Comparison of ENCODE assay signal across 8 cellular contexts in genomic region chr15:70096215-70096974, GRCh38. TPM values are rescaled to one million over a fixed set of nuclear protein-coding genes. Genes with fewer than 3 reads are reported as not detected.
DNase-seq lines count a peak whose midpoint lies in the region; ATAC-seq, FAIRE-seq and TF ChIP-seq lines count a peak whose summit lies in the region.

No MANE protein-coding gene starts in this region.

- no peaks in the 10 kb centered on the region for H4K20me1 ChIP-seq in endothelial cell of umbilical vein (replicated peaks; ENCODE audit: control insufficient read depth, extremely low read depth, insufficient read depth, low read length)

- dilution Hi-C loops in endothelial cell of umbilical vein (cut with MboI; ENCODE audit: extremely low pct_ligation_motif_present, low sequenced_read_pairs): no loop called here

- no TSS peak for BruUV-seq in endothelial cell of umbilical vein (replicated peaks; lab: Mats Ljungman, UMichigan)

- H3K36me3 Mint-ChIP-seq in activated CD4-positive, alpha-beta memory T cell treated with anti-CD3 and anti-CD28 coated beads, Interleukin-2, amount 10 ng/mL, durations not matched to agents 7 days and 5 days (ENCODE audit: low read depth): peaks cover 42% of the 10 kb centered on the region
- peaks cover 29% of the 10 kb centered on the region for H3K36me3 Mint-ChIP-seq in nephron (ENCODE audit: low read depth)

- peaks cover 56% of the 10 kb centered on the region for H3K4me1 ChIP-seq in endothelial cell of umbilical vein (ENCODE audit: control insufficient read depth, extremely low read depth, insufficient read depth, low read length)
- peaks cover 58 to 59% of the 10 kb centered on the region in 2 donors for H3K4me1 ChIP-seq in thyroid gland

- DNase-seq in GM10248 (ENCODE audit: extremely low spot score): peak; percentile 57
- peak; percentile 52 for DNase-seq in NAMALWA (ENCODE audit: low spot score)
- DNase-seq in activated CD4-positive, alpha-beta memory T cell treated with anti-CD3 and anti-CD28 coated beads, Interleukin-2, amount 10 ng/mL, durations not matched to agents 7 days and 5 days: peak; percentile 54
- DNase-seq in endothelial cell of umbilical vein (ENCODE audit: low read depth, low spot score): peak; percentile 68
- peak; percentile 57 to 68 for DNase-seq in thyroid gland

- peaks cover 8% of the 10 kb centered on the region for H3K27me3 Mint-ChIP-seq in activated CD4-positive, alpha-beta memory T cell treated with anti-CD3 and anti-CD28 coated beads, Interleukin-2, amount 10 ng/mL, durations not matched to agents 7 days and 5 days
- peaks cover under 1% of the 10 kb centered on the region for H3K27me3 Mint-ChIP-seq in nephron (ENCODE audit: low read depth)

- WGBS in thyroid gland, 2 donors: 1 to 2% methylated on average over 10 to 28 of the region's 61 CpGs

- no peaks in the 10 kb centered on the region for H3K9me3 Mint-ChIP-seq in activated CD4-positive, alpha-beta memory T cell treated with anti-CD3 and anti-CD28 coated beads, Interleukin-2, amount 10 ng/mL, durations not matched to agents 7 days and 5 days
- no peaks in the 10 kb centered on the region for H3K9me3 Mint-ChIP-seq in nephron

- peak overlapping the region; percentile 86 for H3K9ac ChIP-seq in endothelial cell of umbilical vein (replicated peaks; ENCODE audit: extremely low read depth, insufficient read depth, low read length)

- FAIRE-seq in endothelial cell of umbilical vein (lab: Jason Lieb, UNC): peak; percentile 81

- CTCF ChIA-PET in GM10248 (lab: Yijun Ruan, JAX) (interaction anchor here (1.3 to 3.0 kb wide), 3 partner anchors 11 to 364 kb away, joined by 3 to 8 read pairs (median 3); no protein-coding TSS in a partner anchor), endothelial cell of umbilical vein (lab: Charles Lee) (interaction anchor here (0.6 to 3.2 kb wide), 5 partner anchors 15 to 185 kb away, joined by 3 to 14 read pairs (median 3); no protein-coding TSS in a partner anchor)
- CTCF ChIA-PET in activated CD4-positive, alpha-beta memory T cell treated with anti-CD3 and anti-CD28 coated beads, Interleukin-2, amount 10 ng/mL, durations not matched to agents 7 days and 5 days (lab: Charles Lee): interaction anchor here (0.7 to 2.4 kb wide), 6 partner anchors 11 to 520 kb away, joined by 3 to 16 read pairs (median 3); no protein-coding TSS in a partner anchor

- H3K27ac ChIP-seq in endothelial cell of umbilical vein (ENCODE audit: insufficient read depth, low read depth, low read length) (peak overlapping the region; percentile 85), thyroid gland (peak overlapping the region; percentile 71 to 94 (median 81))

- TF ChIP-seq CTCF in GM10248 (IDR thresholded peaks at IDR 0.05; ENCODE audit: control extremely low read depth, extremely low read depth, low read depth, missing control alignments): no peak
- peak in 1 of 2 donors; percentile 9 for TF ChIP-seq CTCF in endothelial cell of umbilical vein (IDR thresholded peaks at IDR 0.05; ENCODE audit: extremely low read depth in 1 of 2, insufficient read depth in 1 of 2, low read depth in 1 of 2, low read length in 2 of 2)
- TF ChIP-seq CTCF in nephron (IDR thresholded peaks at IDR 0.05; ENCODE audit: unreplicated experiment in 3 of 3): no peak
- TF ChIP-seq CTCF in thyroid gland (IDR thresholded peaks at IDR 0.05): peak in 1 of 6 experiments; percentile 16

- H3K36me3 ChIP-seq in endothelial cell of umbilical vein (ENCODE audit: control insufficient read depth in 2 of 2, extremely low read depth in 1 of 2, insufficient read depth in 2 of 2, low read length in 2 of 2) (peaks cover under 1 to 3% of the 10 kb centered on the region in 2 experiments), thyroid gland (no peaks in the 10 kb centered on the region)

- no peaks in the 10 kb centered on the region for H3K9me1 ChIP-seq in endothelial cell of umbilical vein (replicated peaks; ENCODE audit: control insufficient read depth, extremely low read depth, insufficient read depth, low read length)

- no peaks in the 10 kb centered on the region for H3K27me3 ChIP-seq in endothelial cell of umbilical vein (ENCODE audit: control insufficient read depth in 2 of 2, insufficient read depth in 2 of 2, low read length in 2 of 2)
- H3K27me3 ChIP-seq in thyroid gland: no peaks in the 10 kb centered on the region

- H3K4me1 Mint-ChIP-seq in activated CD4-positive, alpha-beta memory T cell treated with anti-CD3 and anti-CD28 coated beads, Interleukin-2, amount 10 ng/mL, durations not matched to agents 7 days and 5 days: peaks cover 62% of the 10 kb centered on the region
- peaks cover 51% of the 10 kb centered on the region for H3K4me1 Mint-ChIP-seq in nephron

- peak; percentile 56 for TF ChIP-seq POLR2A in endothelial cell of umbilical vein (IDR thresholded peaks at IDR 0.05; ENCODE audit: low read depth, low read length)
- TF ChIP-seq POLR2A in thyroid gland (IDR thresholded peaks at IDR 0.05): no peak

- H3K27ac Mint-ChIP-seq in activated CD4-positive, alpha-beta memory T cell treated with anti-CD3 and anti-CD28 coated beads, Interleukin-2, amount 10 ng/mL, durations not matched to agents 7 days and 5 days: peak overlapping the region; percentile 91
- peak overlapping the region; percentile 84 to 97 (median 92) for H3K27ac Mint-ChIP-seq in nephron

- POLR2A ChIA-PET in GM10248 (lab: Yijun Ruan, JAX): no interaction called here
- POLR2A ChIA-PET in activated CD4-positive, alpha-beta memory T cell treated with anti-CD3 and anti-CD28 coated beads, Interleukin-2, amount 10 ng/mL, durations not matched to agents 7 days and 5 days (lab: Charles Lee): interaction anchor here (0.6 to 13.9 kb wide), 21 partner anchors 10 to 1277 kb away, joined by 3 to 144 read pairs (median 3); partner anchors contain the start of gene RPLP1
- POLR2A ChIA-PET in endothelial cell of umbilical vein (lab: Charles Lee): interaction anchor here (1.1 to 1.7 kb wide), 2 partner anchors 34 to 378 kb away, joined by 3 read pairs; no protein-coding TSS in a partner anchor

- intact Hi-C loops in endothelial cell of umbilical vein (cut with micrococcal nuclease) (loop anchor here (2.0 to 10.0 kb wide), 4 partner anchors 392 to 698 kb away; no protein-coding TSS in a partner anchor), thyroid gland (cut with DNase I) (loop anchor here (10.0 kb wide), 3 partner anchors 118 to 622 kb away; no protein-coding TSS in a partner anchor)

- peak overlapping the region; percentile 98 for H3K4me3 Mint-ChIP-seq in activated CD4-positive, alpha-beta memory T cell treated with anti-CD3 and anti-CD28 coated beads, Interleukin-2, amount 10 ng/mL, durations not matched to agents 7 days and 5 days
- H3K4me3 Mint-ChIP-seq in nephron: peak overlapping the region; percentile 98 to 99 (median 99)

- peak overlapping the region; percentile 68 for H2AFZ ChIP-seq in endothelial cell of umbilical vein (ENCODE audit: low read depth, low read length)

- H3K4me3 ChIP-seq in endothelial cell of umbilical vein (replicated peaks in 1 of 3; ENCODE audit: insufficient read depth in 1 of 3, low read depth in 1 of 3, low read length in 3 of 3) (peak overlapping the region; percentile 88 to 98 (median 89)), thyroid gland (replicated peaks in 1 of 3) (peak overlapping the region; percentile 79 to 85 (median 83))

- H3K4me2 ChIP-seq in endothelial cell of umbilical vein (ENCODE audit: insufficient read depth, low read length): peak overlapping the region; percentile 43

- ATAC-seq in HG03095 (IDR thresholded peaks at IDR 0.05; ENCODE audit: unreplicated experiment): no peak
- no peak for ATAC-seq in HG03457 (IDR thresholded peaks at IDR 0.05; ENCODE audit: unreplicated experiment)

- H3K79me2 ChIP-seq in endothelial cell of umbilical vein (ENCODE audit: control insufficient read depth, insufficient read depth, low read length): peaks cover 61% of the 10 kb centered on the region

- H3K9me3 ChIP-seq in endothelial cell of umbilical vein (replicated peaks; ENCODE audit: control insufficient read depth, insufficient read depth, low read length): no peaks in the 10 kb centered on the region
- H3K9me3 ChIP-seq in thyroid gland: no peaks in the 10 kb centered on the region

TF ChIP-seq in endothelial cell of umbilical vein, 7 proteins besides CTCF, POLR2A, EP300 and RAD21:
- TF ChIP-seq GATA2 (IDR thresholded peaks at IDR 0.05; ENCODE audit: insufficient read depth, insufficient read length, low read depth, low read length): no peak
- TF ChIP-seq JUN (IDR thresholded peaks at IDR 0.05; ENCODE audit: borderline replicate concordance, insufficient read depth, insufficient read length, low read depth): no peak
- peak; percentile 11 for TF ChIP-seq MYC (IDR thresholded peaks at IDR 0.05; ENCODE audit: low read depth, low read length)
- TF ChIP-seq FOS (IDR thresholded peaks at IDR 0.05; ENCODE audit: borderline replicate concordance, insufficient read depth, low read length): no peak
- TF ChIP-seq EZH2 (IDR thresholded peaks at IDR 0.05; ENCODE audit: borderline replicate concordance, low read depth, low read length, severe bottlenecking): no peak
- peak; percentile 16 for TF ChIP-seq POLR2AphosphoS5 (IDR thresholded peaks at IDR 0.05; ENCODE audit: insufficient read depth, low read depth, low read length)
- TF ChIP-seq, protein P1, sequence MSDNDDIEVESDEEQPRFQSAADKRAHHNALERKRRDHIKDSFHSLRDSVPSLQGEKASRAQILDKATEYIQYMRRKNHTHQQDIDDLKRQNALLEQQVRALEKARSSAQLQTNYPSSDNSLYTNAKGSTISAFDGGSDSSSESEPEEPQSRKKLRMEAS (IDR thresholded peaks at IDR 0.05; ENCODE audit: insufficient read depth, insufficient read length): no peak

RNA-seq across cellular contexts. Expression of gene TLE3, which starts 1.3 kb away (rescaled TPM):
- total RNA-seq in activated CD4-positive, alpha-beta memory T cell treated with anti-CD3 and anti-CD28 coated beads, Interleukin-2, amount 10 ng/mL, durations not matched to agents 7 days and 5 days: 10 to 100 TPM; 59.2 TPM
- total RNA-seq in endothelial cell of umbilical vein (53.8 and 56.9 TPM in 2 replicates), thyroid gland (100 to 1,000 TPM in 1 of 4 donors, 10 to 100 TPM in 3; 39.1 to 275 (median 71.6) TPM)
- polyA plus RNA-seq in endothelial cell of umbilical vein: 40.5 TPM in 2 replicates
- 25.4 and 32.3 TPM in 2 replicates for polyA plus RNA-seq in endothelial cell of umbilical vein (2011; cell fraction: cytosol; rRNA removed)
- 76.5 and 80.5 TPM in 2 replicates for polyA plus RNA-seq in endothelial cell of umbilical vein (2011; cell fraction: nucleus; rRNA removed)
- 37.2 and 57.4 TPM in 2 replicates for polyA plus RNA-seq in endothelial cell of umbilical vein (2012)
- polyA minus RNA-seq in endothelial cell of umbilical vein: 74.4 and 77.7 TPM in 2 replicates
- 114 TPM for polyA minus RNA-seq in endothelial cell of umbilical vein (2011; cell fraction: cytosol; rRNA and poly(A)+ RNA removed)
- polyA minus RNA-seq in endothelial cell of umbilical vein (2011; cell fraction: nucleus; rRNA and poly(A)+ RNA removed): 63.4 and 82.0 TPM in 2 replicates
